ENCODE assay signal across 8 cellular contexts in the genomic region with DNA sequence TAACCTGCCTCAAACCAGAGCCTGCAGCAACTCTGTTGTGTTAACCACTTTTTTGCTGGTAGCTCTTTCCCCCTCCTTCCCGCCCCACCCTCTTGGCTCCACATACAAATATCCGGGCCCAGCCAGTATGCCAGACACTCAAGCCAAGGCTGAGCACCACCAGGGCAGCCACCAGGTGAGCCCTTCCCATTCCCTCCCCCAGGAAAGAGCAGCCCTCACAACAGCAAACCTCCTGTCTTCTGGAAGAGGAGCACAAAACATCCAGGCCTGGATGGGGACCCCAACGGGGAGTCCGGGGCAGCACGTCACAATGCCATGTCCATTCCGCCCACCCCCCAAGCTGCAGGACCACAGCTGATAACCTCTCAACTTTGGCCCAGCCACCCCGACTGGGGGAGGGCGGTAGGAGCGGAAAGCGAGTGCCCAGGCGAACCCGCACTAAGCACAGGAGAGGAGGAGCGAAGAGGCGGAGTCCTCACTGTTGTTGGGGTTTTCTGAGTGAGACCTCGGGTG. TPM values are rescaled to one million over a fixed set of nuclear protein-coding genes. Genes with fewer than 3 reads are reported as not detected.
DNase-seq lines count a peak whose midpoint lies in the region; ATAC-seq and TF ChIP-seq lines count a peak whose summit lies in the region.

No MANE protein-coding gene starts in this region.

- no peak for DNase-seq in AG04450 (ENCODE audit: low read depth, low spot score)
- DNase-seq in NB4 (ENCODE audit: low read depth) = peak; percentile 69
- DNase-seq in activated CD8-positive, alpha-beta memory T cell treated with anti-CD3 and anti-CD28 coated beads, Interleukin-2, amount 50 U/mL, for 4 hours = peak; percentile 49
- peak; percentile 70 to 76 for DNase-seq in erythroblast (lab: John Stamatoyannopoulos, UW)
- peak in 9 of 10 donors; percentile 39 to 88 (median 69) for DNase-seq in naive thymus-derived CD8-positive, alpha-beta T cell
- DNase-seq in thoracic aorta (ENCODE audit: low spot score) = no peak
- no peak for DNase-seq in OCI-M2 (lab: John Stamatoyannopoulos, UW; ENCODE audit: unreplicated experiment)

- ATAC-seq in GM19023 (IDR thresholded peaks at IDR 0.05; ENCODE audit: unreplicated experiment) (peak; percentile 43), thoracic aorta (ENCODE audit: insufficient number of reproducible peaks, low FRiP score, low read depth) (no peak)
- peak; percentile 59 to 62 for ATAC-seq in naive thymus-derived CD8-positive, alpha-beta T cell

- TF ChIP-seq CTCF in AG04450 (IDR thresholded peaks at IDR 0.05; ENCODE audit: low read depth, low read length) = no peak
- no peak for TF ChIP-seq CTCF in NB4 (IDR thresholded peaks at IDR 0.05; ENCODE audit: low read depth, low read length)
- no peak for TF ChIP-seq CTCF in thoracic aorta (IDR thresholded peaks at IDR 0.05)

- H3K27me3 Mint-ChIP-seq in naive thymus-derived CD8-positive, alpha-beta T cell = no peaks in the 10 kb centered on the region

- H3K36me3 Mint-ChIP-seq in naive thymus-derived CD8-positive, alpha-beta T cell = peaks cover 0 to 28% (median 9%) of the 10 kb centered on the region in 3 donors

- peak overlapping the region; percentile 93 to 98 (median 95) for H3K27ac Mint-ChIP-seq in naive thymus-derived CD8-positive, alpha-beta T cell

- no peak for TF ChIP-seq POLR2A in NB4 (IDR thresholded peaks at IDR 0.05; ENCODE audit: extremely low read depth, insufficient read length)
- TF ChIP-seq POLR2A in erythroblast (IDR thresholded peaks at IDR 0.05; ENCODE audit: low read length) = no peak

- H3K4me1 ChIP-seq in thoracic aorta (ENCODE audit: control insufficient read depth in 1 of 2, low read depth in 2 of 2) = peaks cover 12 to 46% of the 10 kb centered on the region in 2 donors

- H3K4me1 Mint-ChIP-seq in naive thymus-derived CD8-positive, alpha-beta T cell = peaks cover 30 to 62% (median 56%) of the 10 kb centered on the region in 4 donors

- CTCF ChIA-PET in AG04450 (lab: Charles Lee) = interaction anchor here (0.6 to 1.6 kb wide), 2 partner anchors 11 to 54 kb away, joined by 3 to 4 read pairs; a partner anchor contains a TSS

- no peaks in the 10 kb centered on the region for H3K9me3 ChIP-seq in AG04450 (ENCODE audit: control insufficient read depth, insufficient read depth, low read length)
- no peaks in the 10 kb centered on the region for H3K9me3 ChIP-seq in thoracic aorta

- peak overlapping the region; percentile 87 to 99 (median 92) for H3K4me3 Mint-ChIP-seq in naive thymus-derived CD8-positive, alpha-beta T cell

- H3K27ac ChIP-seq in AG04450 (ENCODE audit: low read depth, low read length) (peak overlapping the region; percentile 85), thoracic aorta (peak overlapping the region in 1 of 2 donors; percentile 97)

- POLR2A ChIA-PET in AG04450 (lab: Yijun Ruan, JAX) = interaction anchor here (1.0 kb wide), 1 partner anchor 54 kb away, joined by 5 read pairs; a partner anchor contains a TSS
- POLR2A ChIA-PET in naive thymus-derived CD8-positive, alpha-beta T cell (lab: Charles Lee) = interaction anchor here (0.6 to 4.8 kb wide), 38 partner anchors 9 to 1073 kb away, joined by 3 to 46 read pairs (median 4); a partner anchor contains a TSS

- H3K36me3 ChIP-seq in thoracic aorta = peaks cover 19% of the 10 kb centered on the region

- H3K4me3 ChIP-seq in AG04450 (ENCODE audit: low read depth, low read length) = peak overlapping the region; percentile 83
- peak overlapping the region; percentile 72 for H3K4me3 ChIP-seq in NB4 (ENCODE audit: low read depth, low read length)
- peak overlapping the region; percentile 93 for H3K4me3 ChIP-seq in thoracic aorta

- H3K9me3 Mint-ChIP-seq in naive thymus-derived CD8-positive, alpha-beta T cell = no peaks in the 10 kb centered on the region

- H3K27me3 ChIP-seq in AG04450 (ENCODE audit: control insufficient read depth, insufficient read depth, low read length) (no peaks in the 10 kb centered on the region), thoracic aorta (replicated peaks; ENCODE audit: insufficient read depth) (no peaks in the 10 kb centered on the region)

RNA-seq across cellular contexts. Expression of a gene that starts 0.8 kb away (rescaled TPM):
- 45.6 and 76.0 TPM in 2 replicates for polyA plus RNA-seq in AG04450 (2011; rRNA removed)
- polyA minus RNA-seq in AG04450 (2011; rRNA and poly(A)+ RNA removed) = 70.8 and 138 TPM in 2 replicates
- total RNA-seq in naive thymus-derived CD8-positive, alpha-beta T cell = 100 to 1,000 TPM; 178 to 192 TPM
- polyA plus RNA-seq in naive thymus-derived CD8-positive, alpha-beta T cell = 100 to 1,000 TPM; 100 to 335 (median 249) TPM
- 10 to 100 TPM; 43.3 to 64.0 TPM for total RNA-seq in thoracic aorta

RNA-seq across cellular contexts. Expression of a gene that starts 0.9 kb away (rescaled TPM):
- polyA plus RNA-seq in AG04450 (2011; rRNA removed) = not detected in 2 replicates
- polyA minus RNA-seq in AG04450 (2011; rRNA and poly(A)+ RNA removed) = not detected in 2 replicates
- under 1 TPM in 1 of 2 experiments, not detected in 1; 0.44 TPM for total RNA-seq in naive thymus-derived CD8-positive, alpha-beta T cell
- polyA plus RNA-seq in naive thymus-derived CD8-positive, alpha-beta T cell = not detected
- not detected for total RNA-seq in thoracic aorta

RNA-seq across cellular contexts. Expression of a gene that starts 8.2 kb away (rescaled TPM):
- 5.0 and 5.3 TPM in 2 replicates for polyA plus RNA-seq in AG04450 (2011; rRNA removed)
- 4.3 and 4.8 TPM in 2 replicates for polyA minus RNA-seq in AG04450 (2011; rRNA and poly(A)+ RNA removed)
- total RNA-seq in naive thymus-derived CD8-positive, alpha-beta T cell = 10 to 100 TPM; 82.2 to 83.3 TPM
- 1 to 10 TPM in 1 of 3 donors, under 1 TPM in 2; 0.55 to 1.2 (median 0.58) TPM for polyA plus RNA-seq in naive thymus-derived CD8-positive, alpha-beta T cell
- 10 to 100 TPM in 1 of 2 donors, 1 to 10 TPM in 1; 8.3 to 16.0 TPM for total RNA-seq in thoracic aorta

RNA-seq across cellular contexts. Expression of a gene that starts 36.2 kb away (rescaled TPM):
- not detected in 2 replicates for polyA plus RNA-seq in AG04450 (2011; rRNA removed)
- polyA minus RNA-seq in AG04450 (2011; rRNA and poly(A)+ RNA removed) = not detected in 2 replicates
- total RNA-seq in naive thymus-derived CD8-positive, alpha-beta T cell = not detected
- under 1 TPM; 0.16 to 0.65 (median 0.50) TPM for polyA plus RNA-seq in naive thymus-derived CD8-positive, alpha-beta T cell
- total RNA-seq in thoracic aorta = 1 to 10 TPM in 1 of 2 donors, under 1 TPM in 1; 0.68 to 1.2 TPM

RNA-seq across cellular contexts. Expression of a gene that starts 54.0 kb away (rescaled TPM):
- polyA plus RNA-seq in AG04450 (2011; rRNA removed) = 62.6 and 81.6 TPM in 2 replicates
- 71.4 and 98.7 TPM in 2 replicates for polyA minus RNA-seq in AG04450 (2011; rRNA and poly(A)+ RNA removed)
- total RNA-seq in naive thymus-derived CD8-positive, alpha-beta T cell = 10 to 100 TPM; 77.1 to 87.9 TPM
- polyA plus RNA-seq in naive thymus-derived CD8-positive, alpha-beta T cell = 10 to 100 TPM; 45.4 to 55.9 (median 51.5) TPM
- 10 to 100 TPM; 68.8 to 74.2 TPM for total RNA-seq in thoracic aorta

Comparison
In these comparisons a context has a peak if more than half of its experiments do, and no peak if none do; other contexts are left out.
1. DNase-seq: peak in NB4 (single experiment), activated CD8-positive, alpha-beta memory T cell treated with anti-CD3 and anti-CD28 coated beads, Interleukin-2, amount 50 U/mL, for 4 hours (single experiment), erythroblast (2 of 2) and naive thymus-derived CD8-positive, alpha-beta T cell (9 of 10); none in AG04450 (single experiment), thoracic aorta (single experiment) and OCI-M2 (single experiment).
2. RNA of a gene that starts 8.2 kb away (total RNA-seq): 82.2 to 83.3 TPM in naive thymus-derived CD8-positive, alpha-beta T cell; 8.3 to 16.0 TPM in thoracic aorta; every median in the first group is over 4 times any median in the second.
3. Peak in every context shown above with its lines, with median percentiles within 50 percentile points of each other: H3K4me3 ChIP-seq.